ENCODE assay signal across 19 cellular contexts in genomic region chr9:116549786-116550660, GRCh38.
DNase-seq lines count a peak whose midpoint lies in the region; ATAC-seq and TF ChIP-seq lines count a peak whose summit lies in the region.
"Had no signal": no experiment of that assay in that cellular context is flagged by ENCODE, and none has a peak within 500 bp of the region (broad histone marks: within the 10 kb centered on the region; RNA-seq: fewer than 3 reads in every experiment).

No MANE protein-coding gene starts in this region.

- H3K9ac ChIP-seq in fibroblast of lung (ENCODE audit: insufficient read depth, low read length) (no peak overlapping the region), skeletal muscle tissue (ENCODE audit: low read depth in 1 of 3, low read length in 3 of 3) (peak overlapping the region in 2 of 3 donors; percentile 9 to 27)

- no peaks in the 10 kb centered on the region for H4K20me1 ChIP-seq in fibroblast of lung (ENCODE audit: control insufficient read depth, extremely low read depth, insufficient read depth, low read length)

- no peak overlapping the region for H2AFZ ChIP-seq in fibroblast of lung (ENCODE audit: low read length)

- no peaks in the 10 kb centered on the region for H3K27me3 Mint-ChIP-seq in T-helper 2 cell treated with Interferon-gamma antibody and Interleukin-4, amounts not matched to agents 5 μg/mL and 100 μg/mL, for 36 hours (ENCODE audit: low read depth)
- H3K27me3 Mint-ChIP-seq: activated B cell treated with CpG ODN at 0.5 μM for 24 hours; activated CD8-positive, alpha-beta memory T cell treated with anti-CD3 and anti-CD28 coated beads, Interleukin-2, amount 10 ng/mL, durations not matched to agents 7 days and 5 days had no signal

- H3K9me3 ChIP-seq in fibroblast of lung (ENCODE audit: control insufficient read depth, insufficient read depth, low read depth, low read length): no peaks in the 10 kb centered on the region
- no peaks in the 10 kb centered on the region for H3K9me3 ChIP-seq in skeletal muscle tissue (ENCODE audit: control insufficient read depth in 3 of 3, low read length in 3 of 3)
- no peaks in the 10 kb centered on the region for H3K9me3 ChIP-seq in left lung
- H3K9me3 ChIP-seq: esophagus squamous epithelium, MG63, prostate gland had no signal

- peaks cover 40% of the 10 kb centered on the region for H3K4me1 ChIP-seq in fibroblast of lung (ENCODE audit: control insufficient read depth, extremely low read depth, insufficient read depth, low read length)
- H3K4me1 ChIP-seq in skeletal muscle tissue (ENCODE audit: control insufficient read depth in 3 of 3, insufficient read depth in 3 of 3, low read length in 3 of 3): peaks cover 5 to 17% (median 9%) of the 10 kb centered on the region in 3 donors
- peaks cover 7 to 24% of the 10 kb centered on the region in 2 donors for H3K4me1 ChIP-seq in left lung
- H3K4me1 ChIP-seq: prostate gland had no signal

- no peak for TF ChIP-seq CTCF in RWPE1 (conservative IDR thresholded peaks at IDR 0.05; ENCODE audit: low read depth)
- TF ChIP-seq CTCF in fibroblast of lung (conservative IDR thresholded peaks at IDR 0.05 in 1 of 2, IDR thresholded peaks at IDR 0.05 in 1 of 2; ENCODE audit: low read depth in 1 of 2, low read length in 2 of 2): no peak
- TF ChIP-seq CTCF in left lung (IDR thresholded peaks at IDR 0.05): no peak

- no peak overlapping the region for H3K27ac Mint-ChIP-seq in T-helper 2 cell treated with Interferon-gamma antibody and Interleukin-4, amounts not matched to agents 5 μg/mL and 100 μg/mL, for 36 hours
- H3K27ac Mint-ChIP-seq: activated B cell treated with CpG ODN at 0.5 μM for 24 hours; activated CD8-positive, alpha-beta memory T cell treated with anti-CD3 and anti-CD28 coated beads, Interleukin-2, amount 10 ng/mL, durations not matched to agents 7 days and 5 days; naive B cell had no signal

- intact Hi-C loops in left lung (cut with DNase I): no loop called here

- H3K36me3 Mint-ChIP-seq in T-helper 2 cell treated with Interferon-gamma antibody and Interleukin-4, amounts not matched to agents 5 μg/mL and 100 μg/mL, for 36 hours (ENCODE audit: low read depth): no peaks in the 10 kb centered on the region
- H3K36me3 Mint-ChIP-seq: activated CD8-positive, alpha-beta memory T cell treated with anti-CD3 and anti-CD28 coated beads, Interleukin-2, amount 10 ng/mL, durations not matched to agents 7 days and 5 days; naive B cell had no signal

- peak overlapping the region; percentile 75 for H3K27ac ChIP-seq in RWPE1
- peak overlapping the region; percentile 54 for H3K27ac ChIP-seq in fibroblast of lung (ENCODE audit: insufficient read depth, low read length)
- no peak overlapping the region for H3K27ac ChIP-seq in skeletal muscle tissue (ENCODE audit: low read depth, low read length)
- no peak overlapping the region for H3K27ac ChIP-seq in left lung
- H3K27ac ChIP-seq: C4-2B, prostate gland had no signal

- CTCF ChIA-PET in RWPE1 (lab: Yijun Ruan, JAX): interaction anchor here (0.6 to 1.4 kb wide), 2 partner anchors 10 to 21 kb away, joined by 5 read pairs; no protein-coding TSS in a partner anchor

- no peaks in the 10 kb centered on the region for H3K9me3 Mint-ChIP-seq in T-helper 2 cell treated with Interferon-gamma antibody and Interleukin-4, amounts not matched to agents 5 μg/mL and 100 μg/mL, for 36 hours
- H3K9me3 Mint-ChIP-seq: activated B cell treated with CpG ODN at 0.5 μM for 24 hours, naive B cell had no signal

- H3K27me3 ChIP-seq in fibroblast of lung (ENCODE audit: control insufficient read depth, insufficient read depth, low read length): no peaks in the 10 kb centered on the region
- H3K27me3 ChIP-seq in skeletal muscle tissue (ENCODE audit: control insufficient read depth in 3 of 3, insufficient read depth in 3 of 3, low read length in 3 of 3): no peaks in the 10 kb centered on the region
- H3K27me3 ChIP-seq in left lung: no peaks in the 10 kb centered on the region
- H3K27me3 ChIP-seq: esophagus squamous epithelium, MG63 had no signal

- H3K4me3 ChIP-seq in fibroblast of lung (replicated peaks in 1 of 4; ENCODE audit: control extremely low read depth in 1 of 4, insufficient read depth in 1 of 4, low read depth in 3 of 4, low read length in 4 of 4): no peak overlapping the region
- H3K4me3 ChIP-seq in skeletal muscle tissue (ENCODE audit: low read length in 3 of 3): no peak overlapping the region
- no peak overlapping the region for H3K4me3 ChIP-seq in left lung
- H3K4me3 ChIP-seq: esophagus squamous epithelium, MG63, prostate gland had no signal

- H3K36me3 ChIP-seq in fibroblast of lung (ENCODE audit: control insufficient read depth, insufficient read depth, low read length) (no peaks in the 10 kb centered on the region), skeletal muscle tissue (ENCODE audit: control insufficient read depth in 3 of 3, insufficient read depth in 3 of 3, low read length in 3 of 3) (no peaks in the 10 kb centered on the region), left lung (no peaks in the 10 kb centered on the region)
- H3K36me3 ChIP-seq: esophagus squamous epithelium, MG63, prostate gland had no signal

- no peak for DNase-seq in RWPE1 (ENCODE audit: low spot score)
- DNase-seq in fibroblast of lung (ENCODE audit: low read depth in 2 of 2): peak in 1 of 2 donors; percentile 62
- no peak for DNase-seq in left lung
- no peak for DNase-seq in T-helper 2 cell treated with Interferon-gamma antibody and Interleukin-4, amounts not matched to agents 5 μg/mL and 100 μg/mL, for 36 hours (ENCODE audit: low spot score)
- DNase-seq: activated B cell treated with CpG ODN at 0.5 μM for 24 hours; activated CD8-positive, alpha-beta memory T cell treated with anti-CD3 and anti-CD28 coated beads, Interleukin-2, amount 10 ng/mL, durations not matched to agents 7 days and 5 days; activated effector memory CD4-positive, alpha-beta T cell treated with anti-CD3 and anti-CD28 coated beads, Interleukin-2, amount 50 U/mL, for 16 hours; DMS153; esophagus squamous epithelium; naive B cell; NCI-H2081 treated with DMSO at 0.1 percent for 48 hours; NCI-H748 treated with DMSO at 0.1 percent for 48 hours; stimulated activated CD4-positive, alpha-beta T cell treated with anti-CD3 and anti-CD28 coated beads, Interleukin-2, amount 100 ng/mL, for 48 hours had no signal

- ATAC-seq in HG03432 (IDR thresholded peaks at IDR 0.05; ENCODE audit: unreplicated experiment) (peak; percentile 67), left lung (no peak), esophagus mucosa (no peak)
- ATAC-seq: activated CD8-positive, alpha-beta memory T cell treated with anti-CD3 and anti-CD28 coated beads, Interleukin-2, amount 10 ng/mL, durations not matched to agents 7 days and 5 days had no signal

- POLR2A ChIA-PET in RWPE1 (lab: Yijun Ruan, JAX; ENCODE audit: low non-redundant PET): no interaction called here

- H3K79me2 ChIP-seq in fibroblast of lung (ENCODE audit: control insufficient read depth, insufficient read depth, low read length): no peaks in the 10 kb centered on the region

- no peak overlapping the region for H3K4me3 Mint-ChIP-seq in T-helper 2 cell treated with Interferon-gamma antibody and Interleukin-4, amounts not matched to agents 5 μg/mL and 100 μg/mL, for 36 hours
- H3K4me3 Mint-ChIP-seq: activated B cell treated with CpG ODN at 0.5 μM for 24 hours; activated CD8-positive, alpha-beta memory T cell treated with anti-CD3 and anti-CD28 coated beads, Interleukin-2, amount 10 ng/mL, durations not matched to agents 7 days and 5 days; naive B cell had no signal

- no peak overlapping the region for H3K4me2 ChIP-seq in fibroblast of lung (ENCODE audit: extremely low read depth, insufficient read depth, low read length)

- no peaks in the 10 kb centered on the region for H3K4me1 Mint-ChIP-seq in T-helper 2 cell treated with Interferon-gamma antibody and Interleukin-4, amounts not matched to agents 5 μg/mL and 100 μg/mL, for 36 hours (ENCODE audit: low read depth)
- H3K4me1 Mint-ChIP-seq: activated B cell treated with CpG ODN at 0.5 μM for 24 hours, naive B cell had no signal

Comparison
In these comparisons a context has a peak if more than half of its experiments do, and no peak if none do; other contexts are left out.
1. H3K27ac ChIP-seq: peak in RWPE1 (single experiment) and fibroblast of lung (single experiment); none in skeletal muscle tissue (single experiment) and left lung (0 of 2).